ENCODE assay signal across 1 cellular context in genomic region chr9:1052119-1052907, GRCh38.
A peak's percentile ranks its signal among the peaks of the same experiment; 100 is the strongest.
TF ChIP-seq lines count a peak whose summit lies in the region.

No MANE protein-coding gene starts in this region.

TF ChIP-seq in GM12878, 131 proteins besides CTCF, POLR2A, EP300 and RAD21 (continued from another document):
- TF ChIP-seq RELB (IDR thresholded peaks at IDR 0.05; ENCODE audit: low read depth) (peak; percentile 29; the same call in 1 of the 2 replicates), GABPA (IDR thresholded peaks at IDR 0.05; ENCODE audit: low read depth) (no peak), ETV6 (conservative IDR thresholded peaks at IDR 0.05 in 1 of 2, IDR thresholded peaks at IDR 0.05 in 1 of 2; ENCODE audit: borderline replicate concordance in 1 of 2, low read depth in 1 of 2) (no peak), HDAC6 (IDR thresholded peaks at IDR 0.05; ENCODE audit: unreplicated experiment) (peak; percentile 15), PRDM15 (CRISPR knock-in tag; IDR thresholded peaks at IDR 0.05) (no peak), IKZF1 (conservative IDR thresholded peaks at IDR 0.05) (0 out of 2 replicates have a peak, but pooled peaks have one; percentile 4), NKRF (conservative IDR thresholded peaks at IDR 0.05) (no peak), ASH2L (IDR thresholded peaks at IDR 0.05; ENCODE audit: borderline replicate concordance, low read depth) (no peak)
